8 cellular contexts compared by ENCODE assay signal in genomic region chr13:95191821-95192220, GRCh38.
A peak's percentile ranks its signal among the peaks of the same experiment; 100 is the strongest.
DNase-seq lines count a peak whose midpoint lies in the region; ATAC-seq, FAIRE-seq and TF ChIP-seq lines count a peak whose summit lies in the region.

No MANE protein-coding gene starts in this region.

- H3K4me3 Mint-ChIP-seq in osteocyte (ENCODE audit: unreplicated experiment): no peak overlapping the region
- H3K4me3 Mint-ChIP-seq in type B pancreatic cell: no peak overlapping the region

- no peaks in the 10 kb centered on the region for H3K27me3 ChIP-seq in gastroesophageal sphincter

- H3K27ac Mint-ChIP-seq in osteocyte (ENCODE audit: unreplicated experiment) (no peak overlapping the region), type B pancreatic cell (no peak overlapping the region)

- H3K27ac ChIP-seq in gastroesophageal sphincter: no peak overlapping the region

- TF ChIP-seq POLR2A in gastroesophageal sphincter (IDR thresholded peaks at IDR 0.05): no peak

- DNase-seq in ELR (ENCODE audit: low read depth): peak; percentile 76
- DNase-seq in HT1080 (ENCODE audit: low read depth): peak; percentile 65
- DNase-seq in RCC 7860 (ENCODE audit: low spot score): peak; percentile 37
- DNase-seq in activated T-helper 1 cell treated with anti-CD3 and anti-CD28 coated beads, Interleukin-2, amount 50 U/mL, for 16 hours (ENCODE audit: low read depth in 1 of 2, low spot score in 1 of 2): peak; percentile 18 to 25
- DNase-seq in osteocyte (ENCODE audit: extremely low spot score, unreplicated experiment): peak; percentile 91
- peak; percentile 84 for DNase-seq in type B pancreatic cell (ENCODE audit: extremely low spot score, unreplicated experiment)

- H3K36me3 Mint-ChIP-seq in osteocyte (ENCODE audit: unreplicated experiment): no peaks in the 10 kb centered on the region
- no peaks in the 10 kb centered on the region for H3K36me3 Mint-ChIP-seq in type B pancreatic cell

- FAIRE-seq in RCC 7860 (lab: Jason Lieb, UNC): no peak

- no CpG with 5 or more reads among the region's 4 CpGs for WGBS in gastroesophageal sphincter (ENCODE audit: low coverage in 1 of 2), 2 donors

- peaks cover 0 to 3% (median 0%) of the 10 kb centered on the region in 3 donors for H3K4me1 ChIP-seq in gastroesophageal sphincter

- H3K9me3 Mint-ChIP-seq in osteocyte (ENCODE audit: unreplicated experiment): no peaks in the 10 kb centered on the region
- no peaks in the 10 kb centered on the region for H3K9me3 Mint-ChIP-seq in type B pancreatic cell

- H3K27me3 Mint-ChIP-seq in osteocyte (ENCODE audit: unreplicated experiment) (no peaks in the 10 kb centered on the region), type B pancreatic cell (no peaks in the 10 kb centered on the region)

- H3K4me1 Mint-ChIP-seq in osteocyte (ENCODE audit: unreplicated experiment) (no peaks in the 10 kb centered on the region), type B pancreatic cell (ENCODE audit: unreplicated experiment) (no peaks in the 10 kb centered on the region)

- H3K36me3 ChIP-seq in gastroesophageal sphincter: no peaks in the 10 kb centered on the region

- TF ChIP-seq EP300 in gastroesophageal sphincter (IDR thresholded peaks at IDR 0.05): no peak

- no peaks in the 10 kb centered on the region for H3K9me3 ChIP-seq in gastroesophageal sphincter

- peak; percentile 91 for ATAC-seq in GM21528 (IDR thresholded peaks at IDR 0.05; ENCODE audit: low FRiP score, unreplicated experiment)
- peak; percentile 75 for ATAC-seq in gastroesophageal sphincter

- no peak overlapping the region for H3K4me3 ChIP-seq in gastroesophageal sphincter

- TF ChIP-seq CTCF in gastroesophageal sphincter (IDR thresholded peaks at IDR 0.05) (peak; percentile 14 to 79 (median 44)), osteocyte (IDR thresholded peaks at IDR 0.05) (peak; percentile 96), type B pancreatic cell (conservative IDR thresholded peaks at IDR 0.05) (peak; percentile 98)

Comparison
In these comparisons a context has a peak if more than half of its experiments do, and no peak if none do; other contexts are left out.
1. DNase-seq: peak in every context shown above with its lines; median percentile 91 in osteocyte; 84 in type B pancreatic cell; 76 in ELR; 65 in HT1080; 37 in RCC 7860; 22 in activated T-helper 1 cell treated with anti-CD3 and anti-CD28 coated beads, Interleukin-2, amount 50 U/mL, for 16 hours.
2. CTCF ChIP-seq: peak in every context shown above with its lines; median percentile 98 in type B pancreatic cell; 96 in osteocyte; 44 in gastroesophageal sphincter.